ENCODE assay signal across 13 cellular contexts in the genomic region with DNA sequence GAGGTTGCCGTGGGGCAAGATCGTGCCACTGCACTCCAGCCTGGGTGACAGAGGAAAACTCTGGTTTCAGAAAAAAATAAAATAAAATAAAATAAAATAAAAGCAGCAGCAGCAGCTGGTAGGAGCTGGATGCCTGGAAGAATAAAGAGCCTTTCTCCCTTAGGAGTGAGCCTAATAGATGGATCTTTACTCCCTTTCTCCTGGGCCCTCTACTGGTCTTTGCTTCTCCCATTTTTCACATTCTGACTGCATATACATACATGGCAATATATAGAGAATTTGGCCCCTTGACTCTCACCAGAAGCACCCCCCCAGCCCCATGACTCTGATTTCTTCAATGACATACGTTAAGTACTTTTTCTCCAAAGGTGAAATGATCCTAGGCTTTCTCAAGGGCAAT. TPM values are rescaled to one million over a fixed set of nuclear protein-coding genes. Genes with fewer than 3 reads are reported as not detected.
DNase-seq lines count a peak whose midpoint lies in the region; ATAC-seq and TF ChIP-seq lines count a peak whose summit lies in the region.
"Had no signal": no experiment of that assay in that cellular context is flagged by ENCODE, and none has a peak within 500 bp of the region (broad histone marks: within the 10 kb centered on the region; RNA-seq: fewer than 3 reads in every experiment).

No MANE protein-coding gene starts in this region.

- peak in 1 of 2 donors; percentile 53 for TF ChIP-seq CTCF in right atrium auricular region (IDR thresholded peaks at IDR 0.05)
- 0 out of 2 replicates have a peak, but pooled peaks have one; percentile 29 for TF ChIP-seq CTCF in PC-9 (conservative IDR thresholded peaks at IDR 0.05)
- TF ChIP-seq CTCF in fibroblast of the aortic adventitia (IDR thresholded peaks at IDR 0.05; ENCODE audit: insufficient read depth, low read length) = peak; percentile 33

- ATAC-seq in Right ventricle myocardium inferior = peak; percentile 50
- no peak for ATAC-seq in stimulated activated memory B cell treated with anti-CD40 and anti-IgM and Interleukin-4, amounts not matched to agents 10 μg/mL and 1 μg/mL and 100 μg/mL, for 72 hours

- no TSS peak for BruUV-seq in PC-9 (replicated peaks; lab: Mats Ljungman, UMichigan)

- H3K4me1 ChIP-seq in right atrium auricular region (peaks cover 0 to 2% of the 10 kb centered on the region in 2 donors), PC-9 (replicated peaks; ENCODE audit: insufficient read depth) (peaks cover 9% of the 10 kb centered on the region)
- H3K4me1 ChIP-seq: ascending aorta, SJCRH30 had no signal

- POLR2A ChIA-PET in PC-9 (lab: Charles Lee; ENCODE audit: unreplicated experiment) = no interaction called here

- peaks cover 91% of the 10 kb centered on the region for H3K4me1 Mint-ChIP-seq in stimulated activated memory B cell treated with anti-CD40 and anti-IgM and Interleukin-4, amounts not matched to agents 10 μg/mL and 1 μg/mL and 100 μg/mL, for 72 hours

- H3K27ac ChIP-seq in right atrium auricular region = no peak overlapping the region
- H3K27ac ChIP-seq in PC-9 = no peak overlapping the region
- H3K27ac ChIP-seq: ascending aorta, SJCRH30 had no signal

- no peak overlapping the region for H2AFZ ChIP-seq in PC-9

- CTCF ChIA-PET in PC-9 (lab: Charles Lee) = no interaction called here

- intact Hi-C loops in Right ventricle myocardium inferior (cut with DNase I) (loop anchor here (5.0 kb wide), 1 partner anchor 134 kb away; no protein-coding TSS in a partner anchor), PC-9 (cut with micrococcal nuclease; ENCODE audit: unreplicated experiment) (no loop called here)

- no peak overlapping the region for H3K4me3 Mint-ChIP-seq in stimulated activated memory B cell treated with anti-CD40 and anti-IgM and Interleukin-4, amounts not matched to agents 10 μg/mL and 1 μg/mL and 100 μg/mL, for 72 hours

- H4K20me1 ChIP-seq in PC-9 (ENCODE audit: insufficient read depth) = no peaks in the 10 kb centered on the region

- H3K9me3 Mint-ChIP-seq in stimulated activated memory B cell treated with anti-CD40 and anti-IgM and Interleukin-4, amounts not matched to agents 10 μg/mL and 1 μg/mL and 100 μg/mL, for 72 hours = no peaks in the 10 kb centered on the region

- no peaks in the 10 kb centered on the region for H3K27me3 ChIP-seq in right atrium auricular region
- no peaks in the 10 kb centered on the region for H3K27me3 ChIP-seq in PC-9 (ENCODE audit: insufficient read depth, low read depth)
- H3K27me3 ChIP-seq: ascending aorta, SJCRH30 had no signal

- H3K9me3 ChIP-seq in right atrium auricular region (no peaks in the 10 kb centered on the region), PC-9 (ENCODE audit: insufficient read depth, low read depth) (no peaks in the 10 kb centered on the region)
- H3K9me3 ChIP-seq: ascending aorta, SJCRH30 had no signal

- H3K36me3 Mint-ChIP-seq in stimulated activated memory B cell treated with anti-CD40 and anti-IgM and Interleukin-4, amounts not matched to agents 10 μg/mL and 1 μg/mL and 100 μg/mL, for 72 hours = peaks cover 8% of the 10 kb centered on the region

- H3K27ac Mint-ChIP-seq in stimulated activated memory B cell treated with anti-CD40 and anti-IgM and Interleukin-4, amounts not matched to agents 10 μg/mL and 1 μg/mL and 100 μg/mL, for 72 hours = peak overlapping the region; percentile 82

- H3K4me2 ChIP-seq in PC-9 = no peak overlapping the region

- H3K79me2 ChIP-seq in PC-9 (ENCODE audit: low read depth) = no peaks in the 10 kb centered on the region

- H3K36me3 ChIP-seq in right atrium auricular region (no peaks in the 10 kb centered on the region), PC-9 (ENCODE audit: low read depth) (no peaks in the 10 kb centered on the region)
- H3K36me3 ChIP-seq: ascending aorta, SJCRH30 had no signal

- DNase-seq in Right ventricle myocardium inferior (ENCODE audit: missing footprints) (no peak), right atrium auricular region (ENCODE audit: low spot score) (no peak), PC-9 (no peak), fibroblast of the aortic adventitia (ENCODE audit: low read depth) (peak; percentile 31), NAMALWA (ENCODE audit: low spot score) (no peak), NCI-H2196 treated with DMSO at 0.1 percent for 48 hours (lab: John Stamatoyannopoulos, UW; ENCODE audit: unreplicated experiment) (no peak)
- DNase-seq in activated CD8-positive, alpha-beta memory T cell treated with anti-CD3 and anti-CD28 coated beads, Interleukin-2, amount 50 U/mL, for 48 hours = no peak
- DNase-seq: activated CD8-positive, alpha-beta memory T cell treated with anti-CD3 and anti-CD28 coated beads for 24 hours; CD4-positive, CD25-positive, alpha-beta regulatory T cell; NCI-H187; SJCRH30 had no signal

- no peaks in the 10 kb centered on the region for H3K27me3 Mint-ChIP-seq in stimulated activated memory B cell treated with anti-CD40 and anti-IgM and Interleukin-4, amounts not matched to agents 10 μg/mL and 1 μg/mL and 100 μg/mL, for 72 hours
- H3K27me3 Mint-ChIP-seq: CD4-positive, CD25-positive, alpha-beta regulatory T cell had no signal

- no peaks in the 10 kb centered on the region for H3F3A ChIP-seq in PC-9 (ENCODE audit: insufficient read depth, low read depth)

- H3K9me2 ChIP-seq in PC-9 (ENCODE audit: insufficient read depth) = no peaks in the 10 kb centered on the region

- H3K4me3 ChIP-seq in right atrium auricular region (no peak overlapping the region), PC-9 (no peak overlapping the region), fibroblast of the aortic adventitia (ENCODE audit: low read depth, low read length) (no peak overlapping the region)
- H3K4me3 ChIP-seq: ascending aorta, SJCRH30 had no signal

RNA-seq across cellular contexts. Expression of gene MALT1, which starts 9.8 kb away (rescaled TPM):
- 11.8 TPM for total RNA-seq in Right ventricle myocardium inferior
- total RNA-seq in right atrium auricular region = 10 to 100 TPM in 1 of 2 donors, 1 to 10 TPM in 1; 9.9 to 10.9 TPM
- 19.0 and 19.6 TPM in 2 replicates for total RNA-seq in PC-9 (2021)
- 18.3 and 56.1 TPM in 2 replicates for total RNA-seq in fibroblast of the aortic adventitia (ENCODE audit: low replicate concordance)

RNA-seq across cellular contexts. Expression of gene ALPK2, which starts 32.5 kb away (rescaled TPM):
- total RNA-seq in Right ventricle myocardium inferior (243 TPM), right atrium auricular region (100 to 1,000 TPM; 160 to 166 TPM), PC-9 (2021) (0.10 and 0.28 TPM in 2 replicates), fibroblast of the aortic adventitia (ENCODE audit: low replicate concordance) (8.8 and 26.4 TPM in 2 replicates)
- total RNA-seq: ascending aorta had no signal
